1 cellular context compared by ENCODE assay signal in genomic region chr16:10509534-10510025, GRCh38.
A peak's percentile ranks its signal among the peaks of the same experiment; 100 is the strongest.
TF ChIP-seq lines count a peak whose summit lies in the region.

No MANE protein-coding gene starts in this region.

TF ChIP-seq in HEK293, 187 proteins besides CTCF, POLR2A, EP300 and RAD21 (continued from another document):
- TF ChIP-seq, protein P1, sequence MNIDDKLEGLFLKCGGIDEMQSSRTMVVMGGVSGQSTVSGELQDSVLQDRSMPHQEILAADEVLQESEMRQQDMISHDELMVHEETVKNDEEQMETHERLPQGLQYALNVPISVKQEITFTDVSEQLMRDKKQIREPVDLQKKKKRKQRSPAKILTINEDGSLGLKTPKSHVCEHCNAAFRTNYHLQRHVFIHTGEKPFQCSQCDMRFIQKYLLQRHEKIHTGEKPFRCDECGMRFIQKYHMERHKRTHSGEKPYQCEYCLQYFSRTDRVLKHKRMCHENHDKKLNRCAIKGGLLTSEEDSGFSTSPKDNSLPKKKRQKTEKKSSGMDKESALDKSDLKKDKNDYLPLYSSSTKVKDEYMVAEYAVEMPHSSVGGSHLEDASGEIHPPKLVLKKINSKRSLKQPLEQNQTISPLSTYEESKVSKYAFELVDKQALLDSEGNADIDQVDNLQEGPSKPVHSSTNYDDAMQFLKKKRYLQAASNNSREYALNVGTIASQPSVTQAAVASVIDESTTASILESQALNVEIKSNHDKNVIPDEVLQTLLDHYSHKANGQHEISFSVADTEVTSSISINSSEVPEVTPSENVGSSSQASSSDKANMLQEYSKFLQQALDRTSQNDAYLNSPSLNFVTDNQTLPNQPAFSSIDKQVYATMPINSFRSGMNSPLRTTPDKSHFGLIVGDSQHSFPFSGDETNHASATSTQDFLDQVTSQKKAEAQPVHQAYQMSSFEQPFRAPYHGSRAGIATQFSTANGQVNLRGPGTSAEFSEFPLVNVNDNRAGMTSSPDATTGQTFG (tag by site-specific recombination; IDR thresholded peaks at IDR 0.05; ENCODE audit: borderline replicate concordance) = no peak
- peak; percentile 93 for TF ChIP-seq ZNF654 (tag by site-specific recombination; IDR thresholded peaks at IDR 0.05; ENCODE audit: low read depth)
- TF ChIP-seq, protein P2, sequence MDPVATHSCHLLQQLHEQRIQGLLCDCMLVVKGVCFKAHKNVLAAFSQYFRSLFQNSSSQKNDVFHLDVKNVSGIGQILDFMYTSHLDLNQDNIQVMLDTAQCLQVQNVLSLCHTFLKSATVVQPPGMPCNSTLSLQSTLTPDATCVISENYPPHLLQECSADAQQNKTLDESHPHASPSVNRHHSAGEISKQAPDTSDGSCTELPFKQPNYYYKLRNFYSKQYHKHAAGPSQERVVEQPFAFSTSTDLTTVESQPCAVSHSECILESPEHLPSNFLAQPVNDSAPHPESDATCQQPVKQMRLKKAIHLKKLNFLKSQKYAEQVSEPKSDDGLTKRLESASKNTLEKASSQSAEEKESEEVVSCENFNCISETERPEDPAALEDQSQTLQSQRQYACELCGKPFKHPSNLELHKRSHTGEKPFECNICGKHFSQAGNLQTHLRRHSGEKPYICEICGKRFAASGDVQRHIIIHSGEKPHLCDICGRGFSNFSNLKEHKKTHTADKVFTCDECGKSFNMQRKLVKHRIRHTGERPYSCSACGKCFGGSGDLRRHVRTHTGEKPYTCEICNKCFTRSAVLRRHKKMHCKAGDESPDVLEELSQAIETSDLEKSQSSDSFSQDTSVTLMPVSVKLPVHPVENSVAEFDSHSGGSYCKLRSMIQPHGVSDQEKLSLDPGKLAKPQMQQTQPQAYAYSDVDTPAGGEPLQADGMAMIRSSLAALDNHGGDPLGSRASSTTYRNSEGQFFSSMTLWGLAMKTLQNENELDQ (tag by site-specific recombination; IDR thresholded peaks at IDR 0.05; ENCODE audit: low read depth) = no peak
- TF ChIP-seq ZNF660 (tag by site-specific recombination; IDR thresholded peaks at IDR 0.05) = peak; percentile 37; the same call in 1 of the 2 replicates
- no peak for TF ChIP-seq ZNF837 (tag by site-specific recombination; IDR thresholded peaks at IDR 0.05)
- no peak for TF ChIP-seq ZNF211 (tag by site-specific recombination; IDR thresholded peaks at IDR 0.05; ENCODE audit: low read depth)
- TF ChIP-seq ZFP37 (tag by site-specific recombination; IDR thresholded peaks at IDR 0.05) = 0 out of 2 replicates have a peak, but pooled peaks have one; percentile 35
- TF ChIP-seq ZBTB17 (tag by site-specific recombination; IDR thresholded peaks at IDR 0.05) = 0 out of 2 replicates have a peak, but pooled peaks have one; percentile 28
- TF ChIP-seq SP2 (tag by site-specific recombination; IDR thresholded peaks at IDR 0.05) = no peak
- no peak for TF ChIP-seq GFI1B (tag by site-specific recombination; IDR thresholded peaks at IDR 0.05)
